15 cellular contexts compared by ENCODE assay signal in the genomic region with DNA sequence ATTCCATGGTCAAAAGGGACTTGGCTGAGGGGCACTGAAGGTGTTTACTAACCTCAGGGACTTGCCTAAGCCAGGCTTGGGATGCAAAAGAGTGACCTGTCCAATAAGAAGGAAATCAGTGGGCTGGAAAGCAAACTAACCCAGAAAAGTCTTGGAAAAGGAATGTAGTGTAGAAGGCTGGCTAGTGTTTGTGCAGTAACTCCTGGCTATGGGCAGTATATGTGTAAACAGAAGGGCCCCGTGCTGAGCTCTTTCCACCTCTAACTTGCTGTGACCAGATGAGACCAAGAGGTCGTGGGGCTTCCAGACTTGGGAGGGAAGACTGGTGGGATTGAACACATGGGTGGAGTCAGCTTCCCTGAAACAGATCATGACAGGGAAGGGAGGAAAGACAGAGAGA. TPM values are rescaled to one million over a fixed set of nuclear protein-coding genes. Genes with fewer than 3 reads are reported as not detected.
A peak's percentile ranks its signal among the peaks of the same experiment; 100 is the strongest.
DNase-seq lines count a peak whose midpoint lies in the region; ATAC-seq and TF ChIP-seq lines count a peak whose summit lies in the region.
"Had no signal": no experiment of that assay in that cellular context is flagged by ENCODE, and none has a peak within 500 bp of the region (broad histone marks: within the 10 kb centered on the region; RNA-seq: fewer than 3 reads in every experiment).

No MANE protein-coding gene starts in this region.

- peaks cover 37% of the 10 kb centered on the region for H3K4me1 ChIP-seq in effector memory CD4-positive, alpha-beta T cell (ENCODE audit: control insufficient read depth, insufficient read depth, low read length, poor library complexity, severe bottlenecking)
- H3K4me1 ChIP-seq in psoas muscle: peaks cover 37% of the 10 kb centered on the region
- peaks cover 6% of the 10 kb centered on the region in 2 experiments for H3K4me1 ChIP-seq in trophoblast cell (ENCODE audit: control insufficient read depth in 1 of 2, insufficient read depth in 2 of 2, low read length in 2 of 2)

- H3K4ac ChIP-seq in trophoblast cell (ENCODE audit: low read depth, low read length): no peak overlapping the region

- H3K36me3 Mint-ChIP-seq in T-helper 1 cell treated with Interleukin-12 subunit alpha and Interleukin-12 subunit beta and Interleukin-4 antibody, amounts not matched to agents 30 μg/mL and 1 μg/mL, for 36 hours (ENCODE audit: low read depth): peaks cover 21% of the 10 kb centered on the region
- peaks cover 20% of the 10 kb centered on the region for H3K36me3 Mint-ChIP-seq in T-cell

- no peaks in the 10 kb centered on the region for H3K27me3 ChIP-seq in effector memory CD4-positive, alpha-beta T cell (replicated peaks; ENCODE audit: control insufficient read depth, insufficient read depth, low read length, poor library complexity, severe bottlenecking)
- H3K27me3 ChIP-seq in psoas muscle (ENCODE audit: insufficient read depth in 3 of 3, low read length in 2 of 3) (no peaks in the 10 kb centered on the region), trophoblast cell (ENCODE audit: insufficient read depth, low read length) (no peaks in the 10 kb centered on the region)
- H3K27me3 ChIP-seq: esophagus squamous epithelium, right atrium auricular region had no signal

- peak overlapping the region; percentile 57 for H3K4me3 Mint-ChIP-seq in T-helper 1 cell treated with Interleukin-12 subunit alpha and Interleukin-12 subunit beta and Interleukin-4 antibody, amounts not matched to agents 30 μg/mL and 1 μg/mL, for 36 hours
- peak overlapping the region; percentile 45 to 96 (median 75) for H3K4me3 Mint-ChIP-seq in T-cell

- H4K12ac ChIP-seq in trophoblast cell (ENCODE audit: low read depth, low read length): no peak overlapping the region

- no peaks in the 10 kb centered on the region for H3K9me3 ChIP-seq in effector memory CD4-positive, alpha-beta T cell (ENCODE audit: control insufficient read depth, low read length)
- H3K9me3 ChIP-seq in psoas muscle: no peaks in the 10 kb centered on the region
- H3K9me3 ChIP-seq in trophoblast cell (ENCODE audit: insufficient read depth, low read depth, low read length): no peaks in the 10 kb centered on the region
- H3K9me3 ChIP-seq: esophagus squamous epithelium, right atrium auricular region had no signal

- no peak overlapping the region for H3K14ac ChIP-seq in trophoblast cell (ENCODE audit: low read length)

- peak overlapping the region; percentile 66 for H3K27ac Mint-ChIP-seq in T-helper 1 cell treated with Interleukin-12 subunit alpha and Interleukin-12 subunit beta and Interleukin-4 antibody, amounts not matched to agents 30 μg/mL and 1 μg/mL, for 36 hours
- peak overlapping the region; percentile 96 to 97 for H3K27ac Mint-ChIP-seq in T-cell

- no peak overlapping the region for H3K9ac ChIP-seq in trophoblast cell (ENCODE audit: low read length)

- DNase-seq in T-helper 1 cell: no peak
- DNase-seq in T-cell: no peak
- DNase-seq in effector memory CD4-positive, alpha-beta T cell: no peak
- DNase-seq in psoas muscle: no peak
- DNase-seq in pons (ENCODE audit: low spot score): no peak
- no peak for DNase-seq in trophoblast cell
- DNase-seq in NCI-H226: no peak
- DNase-seq: esophagus squamous epithelium, mesendoderm, NCI-H1694 treated with DMSO at 0.1 percent for 48 hours, NCI-H69, RPMI8226 had no signal

- H4K8ac ChIP-seq in trophoblast cell (ENCODE audit: low read depth, low read length): no peak overlapping the region

- H3K9me3 Mint-ChIP-seq in T-helper 1 cell treated with Interleukin-12 subunit alpha and Interleukin-12 subunit beta and Interleukin-4 antibody, amounts not matched to agents 30 μg/mL and 1 μg/mL, for 36 hours: no peaks in the 10 kb centered on the region
- H3K9me3 Mint-ChIP-seq in T-cell: no peaks in the 10 kb centered on the region

- peak overlapping the region; percentile 27 for H3K4me3 ChIP-seq in effector memory CD4-positive, alpha-beta T cell (ENCODE audit: insufficient read depth, low read depth, low read length, poor library complexity, severe bottlenecking)
- H3K4me3 ChIP-seq in psoas muscle: peak overlapping the region; percentile 75
- H3K4me3 ChIP-seq in trophoblast cell (ENCODE audit: low read depth, low read length): no peak overlapping the region

- no peak overlapping the region for H2BK120ac ChIP-seq in trophoblast cell (ENCODE audit: insufficient read depth, low read length, poor library complexity)

- H3K18ac ChIP-seq in trophoblast cell (ENCODE audit: low read length): no peak overlapping the region

- POLR2A ChIA-PET in T-cell (lab: Charles Lee): interaction anchor here (0.6 kb wide), 2 partner anchors 356 to 383 kb away, joined by 3 to 8 read pairs; no protein-coding TSS in a partner anchor

- no peak overlapping the region for H2AK5ac ChIP-seq in trophoblast cell (ENCODE audit: low read length)

- no peaks in the 10 kb centered on the region for H3K79me1 ChIP-seq in trophoblast cell (ENCODE audit: low read length)

- no peaks in the 10 kb centered on the region for H3K79me2 ChIP-seq in trophoblast cell (ENCODE audit: control insufficient read depth, insufficient read depth, low read length, poor library complexity)

- WGBS in psoas muscle, 3 donors: 23 to 39% (median 32%) methylated on average over 2 of the region's 2 CpGs
- WGBS in trophoblast cell (ENCODE audit: extremely low coverage, insufficient coverage, insufficient read length): no CpG with 5 or more reads among the region's 2 CpGs

- H3K27me3 Mint-ChIP-seq in T-helper 1 cell treated with Interleukin-12 subunit alpha and Interleukin-12 subunit beta and Interleukin-4 antibody, amounts not matched to agents 30 μg/mL and 1 μg/mL, for 36 hours (ENCODE audit: low read depth): no peaks in the 10 kb centered on the region
- no peaks in the 10 kb centered on the region for H3K27me3 Mint-ChIP-seq in T-cell

- CTCF ChIA-PET in T-cell (lab: Charles Lee): interaction anchor here in 1 of 2 donors (0.6 kb wide), 1 partner anchor 83 kb away, joined by 3 read pairs; no protein-coding TSS in a partner anchor

- H2BK5ac ChIP-seq in trophoblast cell (ENCODE audit: low read depth, low read length, poor library complexity): no peak overlapping the region

- no peak overlapping the region for H2BK12ac ChIP-seq in trophoblast cell (ENCODE audit: low read length)

- no peak overlapping the region for H3K23ac ChIP-seq in trophoblast cell (ENCODE audit: low read length)

- H4K91ac ChIP-seq in trophoblast cell (ENCODE audit: low read depth, low read length): no peak overlapping the region

- no peak for ATAC-seq in T-cell (replicated peaks in 1 of 4)
- no peak for ATAC-seq in psoas muscle

- H3K27ac ChIP-seq in effector memory CD4-positive, alpha-beta T cell (ENCODE audit: insufficient read depth, low read length, poor library complexity, severe bottlenecking): peak overlapping the region; percentile 52
- no peak overlapping the region for H3K27ac ChIP-seq in psoas muscle
- H3K27ac ChIP-seq in trophoblast cell (ENCODE audit: low read depth, low read length): no peak overlapping the region
- H3K27ac ChIP-seq: 22Rv1 had no signal

- H3K4me1 Mint-ChIP-seq in T-helper 1 cell treated with Interleukin-12 subunit alpha and Interleukin-12 subunit beta and Interleukin-4 antibody, amounts not matched to agents 30 μg/mL and 1 μg/mL, for 36 hours (ENCODE audit: low read depth): peaks cover 53% of the 10 kb centered on the region
- H3K4me1 Mint-ChIP-seq in T-cell: peaks cover 64 to 71% (median 69%) of the 10 kb centered on the region in 3 donors

- H3K36me3 ChIP-seq in effector memory CD4-positive, alpha-beta T cell (ENCODE audit: control insufficient read depth, insufficient read depth, low read length): peaks cover 32% of the 10 kb centered on the region
- H3K36me3 ChIP-seq in psoas muscle (ENCODE audit: insufficient read depth in 1 of 2, low read depth in 1 of 2) (peaks cover 0 to 52% of the 10 kb centered on the region in 2 donors), trophoblast cell (ENCODE audit: control insufficient read depth in 1 of 2, insufficient read depth in 2 of 2, low read length in 2 of 2) (peaks cover 0 to 2% of the 10 kb centered on the region in 2 experiments)

- intact Hi-C loops in psoas muscle (cut with DNase I): loop anchor here in 1 of 2 donors (5.0 kb wide), 1 partner anchor 75 kb away; a partner anchor contains a TSS

- TF ChIP-seq CTCF in psoas muscle (IDR thresholded peaks at IDR 0.05): no peak

- no peak overlapping the region for H2AFZ ChIP-seq in trophoblast cell (ENCODE audit: insufficient read depth, low read length, poor library complexity)

- no peak overlapping the region for H3K4me2 ChIP-seq in trophoblast cell (ENCODE audit: low read length)

RNA-seq across cellular contexts. Expression of a gene that starts 4.1 kb away (rescaled TPM):
- total RNA-seq in T-cell (10 to 100 TPM; 15.3 to 26.8 (median 19.0) TPM), psoas muscle (10 to 100 TPM; 13.9 to 26.0 (median 18.5) TPM)
- 10 to 100 TPM in 1 of 3 donors, 1 to 10 TPM in 2; 4.4 to 16.2 (median 9.7) TPM for polyA plus RNA-seq in psoas muscle
- polyA plus RNA-seq in trophoblast cell (2013): 2.8 and 3.1 TPM in 2 replicates

RNA-seq across cellular contexts. Expression of a gene that starts 5.6 kb away (rescaled TPM):
- total RNA-seq in T-cell (10 to 100 TPM; 15.3 to 31.3 (median 24.9) TPM), psoas muscle (10 to 100 TPM; 17.5 to 30.2 (median 24.6) TPM)
- polyA plus RNA-seq in psoas muscle: 10 to 100 TPM; 12.4 to 33.8 (median 15.1) TPM
- polyA plus RNA-seq in trophoblast cell (2013): 16.3 and 16.9 TPM in 2 replicates

RNA-seq across cellular contexts. Expression of a gene that starts 20.5 kb away (rescaled TPM):
- under 1 TPM in 2 of 5 donors, not detected in 3; 0.15 to 0.16 TPM for total RNA-seq in T-cell
- not detected for total RNA-seq in psoas muscle
- under 1 TPM; 0.07 to 0.10 (median 0.07) TPM for polyA plus RNA-seq in psoas muscle
- polyA plus RNA-seq in trophoblast cell (2013): 2.4 and 2.7 TPM in 2 replicates

RNA-seq across cellular contexts. Expression of a gene that starts 28.0 kb away (rescaled TPM):
- total RNA-seq in T-cell: 100 to 1,000 TPM in 4 of 5 donors, 10 to 100 TPM in 1; 74.3 to 153 (median 135) TPM
- 10 to 100 TPM; 42.1 to 61.0 (median 51.1) TPM for total RNA-seq in psoas muscle
- 10 to 100 TPM; 29.8 to 59.6 (median 30.5) TPM for polyA plus RNA-seq in psoas muscle
- 83.6 and 85.3 TPM in 2 replicates for polyA plus RNA-seq in trophoblast cell (2013)

RNA-seq across cellular contexts. Expression of a gene that starts 33.8 kb away (rescaled TPM):
- 1 to 10 TPM in 3 of 5 donors, under 1 TPM in 2; 0.54 to 2.6 (median 2.2) TPM for total RNA-seq in T-cell
- under 1 TPM; 0.06 to 0.96 (median 0.43) TPM for total RNA-seq in psoas muscle
- polyA plus RNA-seq in psoas muscle: under 1 TPM; 0.04 to 0.10 (median 0.05) TPM
- 0.77 and 0.82 TPM in 2 replicates for polyA plus RNA-seq in trophoblast cell (2013)
